In the genomic region with DNA sequence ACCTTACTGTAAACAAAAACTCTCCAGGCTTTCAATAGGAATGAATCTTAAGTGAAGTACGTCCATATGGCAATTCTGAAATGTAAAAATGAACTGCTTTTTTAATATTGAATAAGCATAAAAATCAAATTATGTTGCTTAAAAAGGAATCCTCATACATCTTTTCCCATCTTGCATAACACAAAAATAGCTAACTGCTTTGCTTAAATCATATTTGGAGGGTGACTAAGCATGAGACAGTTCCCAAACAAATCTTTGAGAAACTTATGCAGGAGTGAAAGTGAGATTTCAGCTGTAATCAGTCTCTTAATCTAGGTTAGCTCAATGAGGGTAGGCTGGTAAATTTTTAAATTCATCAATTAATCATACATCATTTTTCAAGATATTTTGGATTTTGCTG, we compare ENCODE assay signal across 20 cellular contexts.
A peak's percentile ranks its signal among the peaks of the same experiment; 100 is the strongest.
DNase-seq lines count a peak whose midpoint lies in the region; ATAC-seq and TF ChIP-seq lines count a peak whose summit lies in the region.
"Had no signal": no experiment of that assay in that cellular context is flagged by ENCODE, and none has a peak within 500 bp of the region (broad histone marks: within the 10 kb centered on the region; RNA-seq: fewer than 3 reads in every experiment).

No MANE protein-coding gene starts in this region.

- H3K9ac ChIP-seq in colonic mucosa (ENCODE audit: low read depth in 2 of 2, low read length in 2 of 2): no peak overlapping the region

- ATAC-seq in HG03342 (IDR thresholded peaks at IDR 0.05; ENCODE audit: unreplicated experiment): no peak
- ATAC-seq: activated CD8-positive, alpha-beta T cell treated with anti-CD3 and anti-CD28 coated beads for 36 hours; heart left ventricle; left lobe of liver; naive thymus-derived CD8-positive, alpha-beta T cell; right cardiac atrium; Right ventricle myocardium inferior; stimulated activated naive CD8-positive, alpha-beta T cell treated with anti-CD3 and anti-CD28 coated beads, Interleukin-15, Interleukin-2, amounts not matched to agents 100 U/mL and 50 U/mL, for 24 hours had no signal

- TF ChIP-seq CTCF in MCF 10A (IDR thresholded peaks at IDR 0.05; ENCODE audit: unreplicated experiment) (no peak), breast epithelium (IDR thresholded peaks at IDR 0.05) (no peak), astrocyte of the spinal cord (IDR thresholded peaks at IDR 0.05; ENCODE audit: low read depth, low read length) (no peak), colonic mucosa (IDR thresholded peaks at IDR 0.05) (no peak)

- no peak for TF ChIP-seq POLR2A in breast epithelium (IDR thresholded peaks at IDR 0.05)

- H3K36me3 ChIP-seq in breast epithelium (no peaks in the 10 kb centered on the region), MG63 (no peaks in the 10 kb centered on the region), colonic mucosa (no peaks in the 10 kb centered on the region)
- H3K36me3 ChIP-seq: heart left ventricle had no signal

- BruUV-seq in MCF 10A (replicated peaks; lab: Mats Ljungman, UMichigan): no TSS peak

- CTCF ChIA-PET in MCF 10A (lab: Yijun Ruan, JAX): no interaction called here

- H3K9me3 ChIP-seq in breast epithelium: no peaks in the 10 kb centered on the region
- no peaks in the 10 kb centered on the region for H3K9me3 ChIP-seq in MG63
- no peaks in the 10 kb centered on the region for H3K9me3 ChIP-seq in colonic mucosa
- H3K9me3 ChIP-seq: heart left ventricle had no signal

- H3K4me3 ChIP-seq in breast epithelium: no peak overlapping the region
- no peak overlapping the region for H3K4me3 ChIP-seq in astrocyte of the spinal cord (ENCODE audit: low read depth, low read length)
- no peak overlapping the region for H3K4me3 ChIP-seq in MG63
- H3K4me3 ChIP-seq in colonic mucosa: no peak overlapping the region
- H3K4me3 ChIP-seq: heart left ventricle had no signal

- H3K4me1 ChIP-seq in breast epithelium (no peaks in the 10 kb centered on the region), colonic mucosa (no peaks in the 10 kb centered on the region)

- POLR2A ChIA-PET in MCF 10A (lab: Yijun Ruan, JAX): interaction anchor here (0.7 kb wide), 1 partner anchor 112 kb away, joined by 3 read pairs; a partner anchor contains a TSS

- H3K4me3 Mint-ChIP-seq in MCF 10A (ENCODE audit: unreplicated experiment): no peak overlapping the region
- H3K4me3 Mint-ChIP-seq: activated CD8-positive, alpha-beta T cell treated with anti-CD3 and anti-CD28 coated beads for 36 hours; H9; naive thymus-derived CD8-positive, alpha-beta T cell had no signal

- in situ Hi-C loops in astrocyte of the spinal cord (cut with HindIII; ENCODE audit: low sequenced_read_pairs): no loop called here

- no peak overlapping the region for H3K27ac Mint-ChIP-seq in MCF 10A (ENCODE audit: low read depth, unreplicated experiment)
- H3K27ac Mint-ChIP-seq: activated CD8-positive, alpha-beta T cell treated with anti-CD3 and anti-CD28 coated beads for 36 hours; H9; naive thymus-derived CD8-positive, alpha-beta T cell had no signal

- DNase-seq in MCF 10A (ENCODE audit: unreplicated experiment) (peak; percentile 44), breast epithelium (ENCODE audit: low spot score in 2 of 2) (no peak), astrocyte of the spinal cord (ENCODE audit: low read depth, low spot score) (peak; percentile 42), iris pigment epithelial cell (ENCODE audit: low read depth) (peak; percentile 87), MG63 (no peak), colonic mucosa (no peak)
- DNase-seq in stimulated activated CD4-positive, alpha-beta T cell treated with anti-CD3 and anti-CD28 coated beads, Interleukin-4, amount 100 ng/mL, for 24 hours: no peak
- DNase-seq: activated CD8-positive, alpha-beta T cell treated with anti-CD3 and anti-CD28 coated beads for 36 hours; activated effector memory CD4-positive, alpha-beta T cell treated with Interleukin-2 at 50 U/mL for 16 hours; H9; heart left ventricle; naive thymus-derived CD8-positive, alpha-beta T cell; NCI-H2029 treated with DMSO at 0.1 percent for 48 hours; NCI-H774; right cardiac atrium; stimulated activated naive CD8-positive, alpha-beta T cell treated with anti-CD3 and anti-CD28 coated beads, Interleukin-15, Interleukin-2, amounts not matched to agents 100 U/mL and 50 U/mL, for 24 hours had no signal

- no peaks in the 10 kb centered on the region for H3K27me3 ChIP-seq in breast epithelium
- H3K27me3 ChIP-seq in MG63: no peaks in the 10 kb centered on the region
- no peaks in the 10 kb centered on the region for H3K27me3 ChIP-seq in colonic mucosa
- H3K27me3 ChIP-seq: heart left ventricle had no signal

- H3K36me3 Mint-ChIP-seq in MCF 10A (ENCODE audit: insufficient read depth, unreplicated experiment): peaks cover 4% of the 10 kb centered on the region

- H3K27ac ChIP-seq in breast epithelium (no peak overlapping the region), colonic mucosa (no peak overlapping the region)
- H3K27ac ChIP-seq: 22Rv1, heart left ventricle had no signal

- no peaks in the 10 kb centered on the region for H3K9me3 Mint-ChIP-seq in MCF 10A (ENCODE audit: unreplicated experiment)
- H3K9me3 Mint-ChIP-seq: activated CD8-positive, alpha-beta T cell treated with anti-CD3 and anti-CD28 coated beads for 36 hours; H9 had no signal

- H3K4me1 Mint-ChIP-seq in MCF 10A (ENCODE audit: insufficient read depth, unreplicated experiment): peaks cover 10% of the 10 kb centered on the region

- intact Hi-C loops in MCF 10A (cut with micrococcal nuclease) (loop anchor here (5.0 kb wide), 1 partner anchor 110 kb away; a partner anchor contains a TSS), breast epithelium (cut with DNase I; ENCODE audit: low total_unique reads) (no loop called here), colonic mucosa (cut with DNase I) (no loop called here)

- no peaks in the 10 kb centered on the region for H3K27me3 Mint-ChIP-seq in MCF 10A (ENCODE audit: insufficient read depth, unreplicated experiment)
- H3K27me3 Mint-ChIP-seq: activated CD8-positive, alpha-beta T cell treated with anti-CD3 and anti-CD28 coated beads for 36 hours; naive thymus-derived CD8-positive, alpha-beta T cell had no signal

Comparison
In these comparisons a context has a peak if more than half of its experiments do, and no peak if none do; other contexts are left out.
1. DNase-seq: peak in MCF 10A (single experiment), astrocyte of the spinal cord (single experiment) and iris pigment epithelial cell (single experiment); none in breast epithelium (0 of 2), stimulated activated CD4-positive, alpha-beta T cell treated with anti-CD3 and anti-CD28 coated beads, Interleukin-4, amount 100 ng/mL, for 24 hours (single experiment), MG63 (single experiment) and colonic mucosa (single experiment).